In the genomic region with DNA sequence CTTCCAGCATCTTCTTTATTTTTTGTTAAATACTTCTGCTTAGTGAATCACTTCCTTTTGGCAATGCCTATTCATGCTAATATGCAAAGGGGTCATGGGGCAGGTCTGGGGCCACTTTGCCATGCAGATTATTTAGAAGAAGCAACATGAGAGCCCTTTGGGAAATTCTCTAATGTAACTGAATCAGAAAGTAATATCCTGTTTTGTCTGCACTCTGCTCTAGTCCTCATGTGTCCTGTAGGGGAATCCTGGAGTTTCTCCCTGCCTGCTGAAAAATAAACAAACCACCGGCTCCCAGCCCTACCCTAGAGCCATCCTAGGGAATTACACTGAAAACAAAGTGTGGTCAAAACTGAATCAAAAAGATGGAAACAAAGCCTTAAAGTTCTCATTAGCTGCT, we compare ENCODE assay signal across 1 cellular context.
TF ChIP-seq lines count a peak whose summit lies in the region.

No MANE protein-coding gene starts in this region.

TF ChIP-seq in IMR-90, 13 proteins besides CTCF, POLR2A, EP300 and RAD21:
- TF ChIP-seq, protein P1, sequence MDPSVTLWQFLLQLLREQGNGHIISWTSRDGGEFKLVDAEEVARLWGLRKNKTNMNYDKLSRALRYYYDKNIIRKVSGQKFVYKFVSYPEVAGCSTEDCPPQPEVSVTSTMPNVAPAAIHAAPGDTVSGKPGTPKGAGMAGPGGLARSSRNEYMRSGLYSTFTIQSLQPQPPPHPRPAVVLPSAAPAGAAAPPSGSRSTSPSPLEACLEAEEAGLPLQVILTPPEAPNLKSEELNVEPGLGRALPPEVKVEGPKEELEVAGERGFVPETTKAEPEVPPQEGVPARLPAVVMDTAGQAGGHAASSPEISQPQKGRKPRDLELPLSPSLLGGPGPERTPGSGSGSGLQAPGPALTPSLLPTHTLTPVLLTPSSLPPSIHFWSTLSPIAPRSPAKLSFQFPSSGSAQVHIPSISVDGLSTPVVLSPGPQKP (IDR thresholded peaks at IDR 0.05; ENCODE audit: borderline replicate concordance, low read depth, low read length): no peak
- TF ChIP-seq SMC3 (IDR thresholded peaks at IDR 0.05; ENCODE audit: low read depth, low read length): peak; percentile 25; the same call in 1 of the 2 replicates
